9 cellular contexts compared by ENCODE assay signal in genomic region chr9:131227112-131228058, GRCh38. TPM values are rescaled to one million over a fixed set of nuclear protein-coding genes. Genes with fewer than 3 reads are reported as not detected.
A peak's percentile ranks its signal among the peaks of the same experiment; 100 is the strongest.
DNase-seq lines count a peak whose midpoint lies in the region; ATAC-seq and TF ChIP-seq lines count a peak whose summit lies in the region.
"Had no signal": no experiment of that assay in that cellular context is flagged by ENCODE, and none has a peak within 500 bp of the region (broad histone marks: within the 10 kb centered on the region; RNA-seq: fewer than 3 reads in every experiment).

No MANE protein-coding gene starts in this region.

- H4K20me1 ChIP-seq in neural progenitor cell (ENCODE audit: low read depth), result no peaks in the 10 kb centered on the region

- ATAC-seq in HG02885 (IDR thresholded peaks at IDR 0.05; ENCODE audit: poor library complexity, unreplicated experiment) (no peak), HG03196 (IDR thresholded peaks at IDR 0.05; ENCODE audit: unreplicated experiment) (no peak)

- H3K4me2 ChIP-seq in neural progenitor cell, result no peak overlapping the region

- H3K79me2 ChIP-seq in neural progenitor cell (ENCODE audit: low read depth), result no peaks in the 10 kb centered on the region

- H3K4me1 ChIP-seq in neural progenitor cell, result peaks cover 10% of the 10 kb centered on the region

- H3K27ac Mint-ChIP-seq in brain, result peak overlapping the region in 4 of 5 experiments; percentile 11 to 92 (median 54)
- peak overlapping the region; percentile 74 for H3K27ac Mint-ChIP-seq in neural progenitor cell

- TF ChIP-seq CTCF in brain (conservative IDR thresholded peaks at IDR 0.05) (no peak), neural progenitor cell (IDR thresholded peaks at IDR 0.05) (no peak)

- DNase-seq in DMS79 (lab: John Stamatoyannopoulos, UW), result peak; percentile 51
- peak; percentile 33 for DNase-seq in NCI-H1105 treated with DMSO at 0.1 percent for 48 hours (lab: John Stamatoyannopoulos, UW)
- no peak for DNase-seq in neural progenitor cell (ENCODE audit: low spot score)
- no peak for DNase-seq in hepatic stellate cell (ENCODE audit: low spot score)
- no peak for DNase-seq in C1 segment of cervical spinal cord (lab: John Stamatoyannopoulos, UW)
- DNase-seq: SW 1271 had no signal

- H3K9me3 Mint-ChIP-seq in brain, result no peaks in the 10 kb centered on the region
- no peaks in the 10 kb centered on the region for H3K9me3 Mint-ChIP-seq in neural progenitor cell

- no peaks in the 10 kb centered on the region for H3K9me3 ChIP-seq in neural progenitor cell (ENCODE audit: low read depth)

- peak overlapping the region in 2 of 5 experiments; percentile 41 to 55 for H3K4me3 Mint-ChIP-seq in brain
- H3K4me3 Mint-ChIP-seq in neural progenitor cell, result no peak overlapping the region

- no peak overlapping the region for H3K9ac ChIP-seq in neural progenitor cell

- H3K36me3 ChIP-seq in neural progenitor cell, result no peaks in the 10 kb centered on the region

- peaks cover 55% of the 10 kb centered on the region for H3K36me3 Mint-ChIP-seq in brain
- peaks cover 16% of the 10 kb centered on the region for H3K36me3 Mint-ChIP-seq in neural progenitor cell

- H3K27me3 ChIP-seq in neural progenitor cell, result no peaks in the 10 kb centered on the region

- no peaks in the 10 kb centered on the region for H3K27me3 Mint-ChIP-seq in brain
- H3K27me3 Mint-ChIP-seq in neural progenitor cell (ENCODE audit: insufficient read depth, low read depth), result no peaks in the 10 kb centered on the region

- H3K27ac ChIP-seq in neural progenitor cell, result no peak overlapping the region

- no peak overlapping the region for H2AFZ ChIP-seq in neural progenitor cell (replicated peaks)

- peaks cover 3% of the 10 kb centered on the region for H3F3A ChIP-seq in neural progenitor cell (ENCODE audit: low read depth)

- no peak overlapping the region for H3K4me3 ChIP-seq in neural progenitor cell

- peaks cover 20% of the 10 kb centered on the region for H3K4me1 Mint-ChIP-seq in brain
- no peaks in the 10 kb centered on the region for H3K4me1 Mint-ChIP-seq in neural progenitor cell

RNA-seq across cellular contexts. Expression of gene FAM78A, which starts 48.9 kb away (rescaled TPM):
- polyA plus RNA-seq in brain (ENCODE audit: insufficient read depth, low read depth, low replicate concordance), result 3.5 TPM
- total RNA-seq in neural progenitor cell (ENCODE audit: low replicate concordance), result 0.32 and 1.5 TPM in 2 replicates

Comparison
In these comparisons a context has a peak if more than half of its experiments do, and no peak if none do; other contexts are left out.
1. DNase-seq: peak in DMS79 (single experiment) and NCI-H1105 treated with DMSO at 0.1 percent for 48 hours (single experiment); none in neural progenitor cell (single experiment), hepatic stellate cell (single experiment) and C1 segment of cervical spinal cord (0 of 14).